In genomic region chr2:11325961-11326691, GRCh38 we compare ENCODE assay signal across 21 cellular contexts.
"Had no signal": no experiment of that assay in that cellular context is flagged by ENCODE, and none has a peak within 500 bp of the region (broad histone marks: within the 10 kb centered on the region; RNA-seq: fewer than 3 reads in every experiment).

No MANE protein-coding gene starts in this region.

- H3K4me3 ChIP-seq: colonic mucosa, ovary, right lobe of liver, tibial nerve had no signal

- H3K4me1 ChIP-seq: colonic mucosa, right lobe of liver had no signal

- ATAC-seq: activated T-cell treated with anti-CD3 and anti-CD28 coated beads, Interleukin-2, amount 50 U/mL, for 72 hours; naive thymus-derived CD8-positive, alpha-beta T cell had no signal

- H3K27ac Mint-ChIP-seq: activated T-cell treated with anti-CD3 and anti-CD28 coated beads, Interleukin-2, amount 50 U/mL, for 72 hours; naive thymus-derived CD8-positive, alpha-beta T cell; stimulated activated naive CD8-positive, alpha-beta T cell treated with anti-CD3 and anti-CD28 coated beads, Interleukin-15, Interleukin-2, amounts not matched to agents 100 ng/mL and 50 ng/mL, for 24 hours had no signal

- DNase-seq: activated CD4-positive, CD25-positive, alpha-beta regulatory T cell treated with anti-CD3 and anti-CD28 coated beads, Interleukin-2, amount 50 U/mL, for 72 hours; activated CD8-positive, alpha-beta memory T cell treated with anti-CD3 and anti-CD28 coated beads for 24 hours; activated CD8-positive, alpha-beta memory T cell treated with anti-CD3 and anti-CD28 coated beads, Interleukin-2, amount 50 U/mL, for 48 hours; activated effector memory CD4-positive, alpha-beta T cell treated with anti-CD3 and anti-CD28 coated beads, Interleukin-2, amount 50 U/mL, for 16 hours; activated naive CD4-positive, alpha-beta T cell treated with anti-CD3 and anti-CD28 coated beads, Interleukin-2, amount 50 U/mL, for 16 hours; activated T-cell treated with anti-CD3 and anti-CD28 coated beads, Interleukin-2, amount 50 U/mL, for 72 hours; aorta; colonic mucosa; mesenchymal stem cell; naive thymus-derived CD8-positive, alpha-beta T cell; ovary; right lobe of liver; small intestine; stimulated activated CD4-positive, alpha-beta T cell treated with anti-CD3 and anti-CD28 coated beads, Interleukin-15, amount 100 ng/mL, for 24 hours; stimulated activated CD4-positive, alpha-beta T cell treated with anti-CD3 and anti-CD28 coated beads, Interleukin-2, amount 100 ng/mL, for 48 hours had no signal

- H3K27me3 Mint-ChIP-seq: central memory CD8-positive, alpha-beta T cell; naive thymus-derived CD8-positive, alpha-beta T cell; stimulated activated naive CD8-positive, alpha-beta T cell treated with anti-CD3 and anti-CD28 coated beads, Interleukin-15, Interleukin-2, amounts not matched to agents 100 ng/mL and 50 ng/mL, for 24 hours had no signal

- H3K27me3 ChIP-seq: colonic mucosa, ovary, right lobe of liver, tibial nerve had no signal

- H3K9me3 Mint-ChIP-seq: central memory CD8-positive, alpha-beta T cell; naive thymus-derived CD8-positive, alpha-beta T cell; stimulated activated naive CD8-positive, alpha-beta T cell treated with anti-CD3 and anti-CD28 coated beads, Interleukin-15, Interleukin-2, amounts not matched to agents 100 ng/mL and 50 ng/mL, for 24 hours had no signal

- FAIRE-seq: endometrium, small intestine, urothelium cell line had no signal

- H3K9me3 ChIP-seq: colonic mucosa, ovary, right lobe of liver, tibial nerve had no signal

- H3K4me3 Mint-ChIP-seq: activated T-cell treated with anti-CD3 and anti-CD28 coated beads, Interleukin-2, amount 50 U/mL, for 72 hours; central memory CD8-positive, alpha-beta T cell; naive thymus-derived CD8-positive, alpha-beta T cell; stimulated activated naive CD8-positive, alpha-beta T cell treated with anti-CD3 and anti-CD28 coated beads, Interleukin-15, Interleukin-2, amounts not matched to agents 100 ng/mL and 50 ng/mL, for 24 hours had no signal

- H3K27ac ChIP-seq: colonic mucosa, ovary, right lobe of liver, tibial nerve, VCaP had no signal

- H3K36me3 ChIP-seq: colonic mucosa, ovary, right lobe of liver, tibial nerve had no signal
